In genomic region chr16:27736431-27736830, GRCh38 we compare ENCODE assay signal across 28 cellular contexts.
"Had no signal": no experiment of that assay in that cellular context is flagged by ENCODE, and none has a peak within 500 bp of the region (broad histone marks: within the 10 kb centered on the region; RNA-seq: fewer than 3 reads in every experiment).

No MANE protein-coding gene starts in this region.

- H3K4me3 ChIP-seq: dorsolateral prefrontal cortex, esophagus muscularis mucosa, gastroesophageal sphincter, heart left ventricle, hepatocyte, lung, mucosa of descending colon, prostate gland, right atrium auricular region, smooth muscle cell, stomach, thyroid gland had no signal

- H2AFZ ChIP-seq: hepatocyte, parathyroid adenoma had no signal

- DNase-seq: effector CD8-positive, alpha-beta T cell; foreskin keratinocyte; heart left ventricle; kidney; naive B cell; stimulated activated CD4-positive, alpha-beta T cell treated with anti-CD3 and anti-CD28 coated beads, Interleukin-2, amount 100 ng/mL, for 24 hours; stimulated activated CD4-positive, alpha-beta T cell treated with anti-CD3 and anti-CD28 coated beads, Interleukin-4, amount 100 ng/mL, for 24 hours; stimulated activated naive CD4-positive, alpha-beta T cell treated with Interleukin-2 at 50 U/mL for 16 hours; stomach; thyroid gland; trophoblast cell had no signal

- H3K9me3 Mint-ChIP-seq: memory B cell; mesothelial cell of epicardium; naive B cell; natural killer cell treated with Interleukin-12 subunit alpha and Interleukin-12 subunit beta and Interleukin-15 and Interleukin-18, amount 100 ng/mL, for 72 hours; neural crest cell; stimulated activated effector memory CD8-positive, alpha-beta T cell treated with anti-CD3 and anti-CD28 coated beads, Interleukin-12 subunit alpha, Interleukin-12 subunit beta, amount 100 ng/mL, for 72 hours had no signal

- H3K27ac ChIP-seq: esophagus muscularis mucosa, foreskin keratinocyte, gastroesophageal sphincter, heart left ventricle, hepatocyte, parathyroid adenoma, prostate gland, right atrium auricular region, stomach, thyroid gland had no signal

- H3K79me2 ChIP-seq: hepatocyte, parathyroid adenoma had no signal

- H3K4me2 ChIP-seq: hepatocyte, smooth muscle cell had no signal

- H3K4me3 Mint-ChIP-seq: memory B cell; mesothelial cell of epicardium; naive B cell; natural killer cell treated with Interleukin-12 subunit alpha and Interleukin-12 subunit beta and Interleukin-15 and Interleukin-18, amount 100 ng/mL, for 72 hours; neural crest cell; stimulated activated effector memory CD8-positive, alpha-beta T cell treated with anti-CD3 and anti-CD28 coated beads, Interleukin-12 subunit alpha, Interleukin-12 subunit beta, amount 100 ng/mL, for 72 hours had no signal

- H3K4me1 Mint-ChIP-seq: memory B cell; naive B cell; stimulated activated effector memory CD8-positive, alpha-beta T cell treated with anti-CD3 and anti-CD28 coated beads, Interleukin-12 subunit alpha, Interleukin-12 subunit beta, amount 100 ng/mL, for 72 hours had no signal

- H3K27ac Mint-ChIP-seq: memory B cell; mesothelial cell of epicardium; natural killer cell treated with Interleukin-12 subunit alpha and Interleukin-12 subunit beta and Interleukin-15 and Interleukin-18, amount 100 ng/mL, for 72 hours; stimulated activated effector memory CD8-positive, alpha-beta T cell treated with anti-CD3 and anti-CD28 coated beads, Interleukin-12 subunit alpha, Interleukin-12 subunit beta, amount 100 ng/mL, for 72 hours had no signal

- H3K9ac ChIP-seq: parathyroid adenoma had no signal

- H3K9me3 ChIP-seq: esophagus muscularis mucosa, gastroesophageal sphincter, heart left ventricle, mucosa of descending colon, prostate gland, right atrium auricular region, stomach, thyroid gland had no signal

- H3K4me1 ChIP-seq: esophagus muscularis mucosa, foreskin keratinocyte, gastroesophageal sphincter, heart left ventricle, prostate gland, right atrium auricular region, stomach, thyroid gland had no signal

- H3K36me3 ChIP-seq: prostate gland had no signal

- H3K27me3 Mint-ChIP-seq: memory B cell; naive B cell; natural killer cell treated with Interleukin-12 subunit alpha and Interleukin-12 subunit beta and Interleukin-15 and Interleukin-18, amount 100 ng/mL, for 72 hours had no signal

- ATAC-seq: gastroesophageal sphincter; heart left ventricle; left lobe of liver; mucosa of descending colon; sciatic nerve; stimulated activated effector memory CD8-positive, alpha-beta T cell treated with anti-CD3 and anti-CD28 coated beads, Interleukin-12 subunit alpha, Interleukin-12 subunit beta, amount 100 ng/mL, for 72 hours had no signal

- H3K27me3 ChIP-seq: dorsolateral prefrontal cortex, esophagus muscularis mucosa, gastroesophageal sphincter, heart left ventricle, hepatocyte, right atrium auricular region, stomach, thyroid gland had no signal
